1 cellular context compared by ENCODE assay signal in genomic region chr2:152056418-152056817, GRCh38.
TF ChIP-seq lines count a peak whose summit lies in the region.

No MANE protein-coding gene starts in this region.

TF ChIP-seq in HCT116, 20 proteins besides CTCF, POLR2A, EP300 and RAD21 (continued from another document):
- TF ChIP-seq REST (IDR thresholded peaks at IDR 0.05; ENCODE audit: low read depth) (no peak), CEBPB (IDR thresholded peaks at IDR 0.05; ENCODE audit: low read depth) (no peak), ATF3 (IDR thresholded peaks at IDR 0.05) (no peak), FOSL1 (IDR thresholded peaks at IDR 0.05; ENCODE audit: low read depth) (no peak)
